In the genomic region with DNA sequence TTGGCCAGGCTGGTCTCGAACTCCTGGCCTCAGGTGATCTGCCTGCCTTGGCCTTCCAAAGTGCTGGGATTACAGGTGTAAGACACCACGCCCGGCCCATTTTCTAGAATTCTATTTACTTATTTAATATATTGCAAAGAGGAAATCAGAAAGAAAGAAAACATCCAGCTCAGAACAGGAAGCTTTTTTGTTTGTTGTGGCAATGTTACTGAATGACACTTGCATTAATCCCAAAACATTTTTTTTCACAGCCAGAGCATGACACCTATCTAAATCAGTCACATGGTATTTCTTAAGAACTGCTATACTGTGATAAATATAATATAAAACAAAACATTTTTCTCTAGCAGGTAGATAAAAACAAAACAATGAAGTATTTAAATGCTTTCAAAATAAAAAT, we compare ENCODE assay signal across 15 cellular contexts.
"Had no signal": no experiment of that assay in that cellular context is flagged by ENCODE, and none has a peak within 500 bp of the region (broad histone marks: within the 10 kb centered on the region; RNA-seq: fewer than 3 reads in every experiment).

No MANE protein-coding gene starts in this region.

- H3K36me3 ChIP-seq: heart left ventricle, prostate gland had no signal

- H3K9ac ChIP-seq: parathyroid adenoma had no signal

- H3K79me2 ChIP-seq: parathyroid adenoma had no signal

- DNase-seq: cortex of kidney; dorsolateral prefrontal cortex; effector CD8-positive, alpha-beta T cell; erythroblast; foreskin keratinocyte; heart left ventricle; hippocampal formation; naive thymus-derived CD4-positive, alpha-beta T cell; nephron progenitor cell; stimulated activated CD4-positive, alpha-beta T cell treated with anti-CD3 and anti-CD28 coated beads, Interleukin-2, amount 100 ng/mL, for 48 hours; stimulated activated naive CD4-positive, alpha-beta T cell treated with Interleukin-2 at 50 U/mL for 16 hours had no signal

- H2AFZ ChIP-seq: parathyroid adenoma had no signal

- H3K27me3 ChIP-seq: dorsolateral prefrontal cortex, foreskin keratinocyte, heart left ventricle had no signal

- ATAC-seq: foreskin keratinocyte; heart left ventricle; naive thymus-derived CD4-positive, alpha-beta T cell had no signal

- H3K4me1 ChIP-seq: heart left ventricle, parathyroid adenoma, prostate gland had no signal

- H3K27ac ChIP-seq: foreskin keratinocyte, heart left ventricle, parathyroid adenoma, prostate gland had no signal

- H3K9me3 ChIP-seq: heart left ventricle, prostate gland had no signal

- H3K4me3 ChIP-seq: dorsolateral prefrontal cortex, heart left ventricle, prostate gland, smooth muscle cell had no signal

- FAIRE-seq: urothelium cell line had no signal
